In genomic region chr11:34214961-34215805, GRCh38 we compare ENCODE assay signal across 9 cellular contexts.
A peak's percentile ranks its signal among the peaks of the same experiment; 100 is the strongest.
DNase-seq lines count a peak whose midpoint lies in the region; ATAC-seq and TF ChIP-seq lines count a peak whose summit lies in the region.
"Had no signal": no experiment of that assay in that cellular context is flagged by ENCODE, and none has a peak within 500 bp of the region (broad histone marks: within the 10 kb centered on the region; RNA-seq: fewer than 3 reads in every experiment).

No MANE protein-coding gene starts in this region.

- H3K27me3 ChIP-seq in suprapubic skin (no peaks in the 10 kb centered on the region), heart right ventricle (no peaks in the 10 kb centered on the region)
- H3K27me3 ChIP-seq: BLaER1 treated with 17β-estradiol and CSF1 and Interleukin-3, amounts not matched to agents 10 nM and 100 nM had no signal

- peak; percentile 54 for DNase-seq in 8988T
- DNase-seq in activated CD8-positive, alpha-beta memory T cell treated with anti-CD3 and anti-CD28 coated beads, Interleukin-2, amount 50 U/mL, for 48 hours: peak; percentile 84
- no peak for DNase-seq in memory B cell (ENCODE audit: low spot score in 2 of 2)
- DNase-seq in immature natural killer cell: no peak
- DNase-seq in suprapubic skin (ENCODE audit: low spot score in 2 of 2): no peak
- no peak for DNase-seq in Right ventricle myocardium superior
- DNase-seq in heart right ventricle: no peak

- peak; percentile 80 for ATAC-seq in HG02759 (IDR thresholded peaks at IDR 0.05; ENCODE audit: unreplicated experiment)
- peak; percentile 34 for ATAC-seq in memory B cell (ENCODE audit: low read depth)
- no peak for ATAC-seq in Right ventricle myocardium superior (ENCODE audit: poor library complexity)
- ATAC-seq in heart right ventricle: no peak

- H3K27ac Mint-ChIP-seq in memory B cell: no peak overlapping the region
- H3K27ac Mint-ChIP-seq in immature natural killer cell: no peak overlapping the region

- H3K36me3 Mint-ChIP-seq in memory B cell: no peaks in the 10 kb centered on the region
- H3K36me3 Mint-ChIP-seq in immature natural killer cell: no peaks in the 10 kb centered on the region

- H3K4me3 Mint-ChIP-seq in memory B cell: no peak overlapping the region
- H3K4me3 Mint-ChIP-seq in immature natural killer cell: no peak overlapping the region

- TF ChIP-seq CTCF in suprapubic skin (IDR thresholded peaks at IDR 0.05) (no peak), heart right ventricle (IDR thresholded peaks at IDR 0.05) (no peak)

- H3K9me3 Mint-ChIP-seq in memory B cell: no peaks in the 10 kb centered on the region
- H3K9me3 Mint-ChIP-seq in immature natural killer cell: no peaks in the 10 kb centered on the region

- H3K4me1 Mint-ChIP-seq in memory B cell: peaks cover 3% of the 10 kb centered on the region
- H3K4me1 Mint-ChIP-seq in immature natural killer cell: no peaks in the 10 kb centered on the region

- intact Hi-C loops in Right ventricle myocardium superior (cut with DNase I): no loop called here
- intact Hi-C loops in heart right ventricle (cut with DNase I): loop anchor here in 1 of 10 donors (5.0 kb wide), 1 partner anchor 1183 kb away; no protein-coding TSS in a partner anchor

- H3K27me3 Mint-ChIP-seq in memory B cell: no peaks in the 10 kb centered on the region
- peaks cover 0 to 6% (median 2%) of the 10 kb centered on the region in 3 donors for H3K27me3 Mint-ChIP-seq in immature natural killer cell (ENCODE audit: low read depth in 3 of 3)

- H3K27ac ChIP-seq in suprapubic skin: no peak overlapping the region
- H3K27ac ChIP-seq in heart right ventricle: no peak overlapping the region
- H3K27ac ChIP-seq: BLaER1 treated with 17β-estradiol and CSF1 and Interleukin-3, amounts not matched to agents 10 nM and 100 nM had no signal

- no peaks in the 10 kb centered on the region for H3K4me1 ChIP-seq in suprapubic skin
- H3K4me1 ChIP-seq in heart right ventricle: peaks cover 0 to 22% (median 9%) of the 10 kb centered on the region in 9 donors

- H3K9me3 ChIP-seq in suprapubic skin: no peaks in the 10 kb centered on the region
- H3K9me3 ChIP-seq in heart right ventricle: no peaks in the 10 kb centered on the region
- H3K9me3 ChIP-seq: BLaER1 treated with 17β-estradiol and CSF1 and Interleukin-3, amounts not matched to agents 10 nM and 100 nM had no signal

- H3K36me3 ChIP-seq in suprapubic skin: no peaks in the 10 kb centered on the region
- no peaks in the 10 kb centered on the region for H3K36me3 ChIP-seq in heart right ventricle
- H3K36me3 ChIP-seq: BLaER1 treated with 17β-estradiol and CSF1 and Interleukin-3, amounts not matched to agents 10 nM and 100 nM had no signal

- WGBS in suprapubic skin: 60% methylated on average over 5 of the region's 5 CpGs
- 63 to 74% methylated on average over 5 of the region's 5 CpGs for WGBS in heart right ventricle, 2 donors

- TF ChIP-seq EP300 in suprapubic skin (IDR thresholded peaks at IDR 0.05): no peak

- H3K4me3 ChIP-seq in suprapubic skin (no peak overlapping the region), heart right ventricle (no peak overlapping the region)
- H3K4me3 ChIP-seq: BLaER1 treated with 17β-estradiol and CSF1 and Interleukin-3, amounts not matched to agents 10 nM and 100 nM had no signal

- TF ChIP-seq POLR2A in suprapubic skin (IDR thresholded peaks at IDR 0.05): no peak

Comparison
In these comparisons a context has a peak if more than half of its experiments do, and no peak if none do; other contexts are left out.
1. DNase-seq: peak in 8988T (single experiment) and activated CD8-positive, alpha-beta memory T cell treated with anti-CD3 and anti-CD28 coated beads, Interleukin-2, amount 50 U/mL, for 48 hours (single experiment); none in memory B cell (0 of 2), immature natural killer cell (0 of 3), suprapubic skin (0 of 2), Right ventricle myocardium superior (single experiment) and heart right ventricle (0 of 2).
2. ATAC-seq: peak in HG02759 (single experiment) and memory B cell (single experiment); none in Right ventricle myocardium superior (single experiment) and heart right ventricle (0 of 8).